30 cellular contexts compared by ENCODE assay signal in the genomic region with DNA sequence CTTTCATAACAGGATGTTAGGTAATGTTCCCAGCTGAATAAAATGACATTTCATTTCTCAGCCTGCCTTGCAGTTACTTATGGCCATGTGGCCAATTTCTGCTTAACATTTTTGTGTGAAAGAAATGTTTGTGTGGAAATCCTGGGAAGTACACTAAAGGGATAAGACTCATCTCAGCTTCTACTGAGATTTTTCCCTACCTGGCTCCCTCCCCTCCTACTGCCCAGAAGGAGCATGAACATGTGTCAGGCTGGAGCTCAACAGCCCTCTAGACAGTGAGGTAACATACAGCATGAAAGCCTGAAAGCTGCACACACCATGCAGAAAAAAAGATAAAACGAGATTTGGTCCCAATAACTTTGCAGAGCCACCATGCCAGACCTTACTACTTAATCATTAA.
"Had no signal": no experiment of that assay in that cellular context is flagged by ENCODE, and none has a peak within 500 bp of the region (broad histone marks: within the 10 kb centered on the region; RNA-seq: fewer than 3 reads in every experiment).

No MANE protein-coding gene starts in this region.

- H3K4me3 ChIP-seq: adrenal gland, ascending aorta, cardiac muscle cell had no signal

- H3K4me1 ChIP-seq: adrenal gland, ascending aorta had no signal

- H3K27ac ChIP-seq: adrenal gland, ascending aorta, cardiac muscle cell, VCaP had no signal

- H3K27me3 ChIP-seq: adrenal gland, ascending aorta, cardiac muscle cell had no signal

- H3K36me3 ChIP-seq: adrenal gland, ascending aorta, cardiac muscle cell had no signal

- DNase-seq: activated B cell treated with CpG ODN at 0.5 μM for 24 hours; activated CD4-positive, alpha-beta memory T cell treated with anti-CD3 and anti-CD28 coated beads for 36 hours; activated CD4-positive, alpha-beta T cell treated with anti-CD3 and anti-CD28 coated beads for 4 hours; activated CD4-positive, alpha-beta T cell treated with anti-CD3 and anti-CD28 coated beads, Interleukin-2, amount 10 ng/mL, durations not matched to agents 24 days and 14 days; activated CD4-positive, alpha-beta T cell treated with anti-CD3 and anti-CD28 coated beads, Interleukin-2, amount 50 U/mL, for 1 hour; activated CD4-positive, alpha-beta T cell treated with anti-CD3 and anti-CD28 coated beads, Interleukin-2, amount 50 U/mL, for 4 hours; activated CD4-positive, CD25-positive, alpha-beta regulatory T cell treated with anti-CD3 and anti-CD28 coated beads, Interleukin-2, amount 50 U/mL, for 72 hours; activated CD8-positive, alpha-beta memory T cell treated with anti-CD3 and anti-CD28 coated beads, Interleukin-2, amount 50 U/mL, for 4 hours; activated CD8-positive, alpha-beta T cell treated with anti-CD3 and anti-CD28 coated beads for 36 hours; activated effector memory CD4-positive, alpha-beta T cell treated with anti-CD3 and anti-CD28 coated beads, Interleukin-2, amount 50 U/mL, for 16 hours; activated gamma-delta T cell treated with Interleukin-2 at 50 U/mL for 16 hours; activated naive CD4-positive, alpha-beta T cell; activated naive CD4-positive, alpha-beta T cell treated with anti-CD3 and anti-CD28 coated beads for 36 hours; activated naive CD4-positive, alpha-beta T cell treated with anti-CD3 and anti-CD28 coated beads, Interleukin-2, amount 50 U/mL, for 16 hours; activated naive CD8-positive, alpha-beta T cell treated with anti-CD3 and anti-CD28 coated beads for 36 hours; activated T-cell treated with anti-CD3 and anti-CD28 coated beads for 4 hours; activated T-cell treated with anti-CD3 and anti-CD28 coated beads, Interleukin-2, amount 50 U/mL, for 1 hour; activated T-cell treated with anti-CD3 and anti-CD28 coated beads, Interleukin-2, amount 50 U/mL, for 4 hours; activated T-cell treated with anti-CD3 and anti-CD28 coated beads, Interleukin-2, amount 50 U/mL, for 72 hours; adrenal gland; amniotic stem cell; central memory CD4-positive, alpha-beta T cell; T-helper 1 cell; T-helper 2 cell; T-helper 9 cell had no signal

- H3K9me3 ChIP-seq: adrenal gland, ascending aorta had no signal

- ATAC-seq: activated CD8-positive, alpha-beta T cell treated with anti-CD3 and anti-CD28 coated beads for 36 hours; activated naive CD4-positive, alpha-beta T cell treated with anti-CD3 and anti-CD28 coated beads, Interleukin-2, amount 50 U/mL, for 72 hours; activated T-cell treated with anti-CD3 and anti-CD28 coated beads, Interleukin-2, amount 50 U/mL, for 4 hours; activated T-cell treated with anti-CD3 and anti-CD28 coated beads, Interleukin-2, amount 50 U/mL, for 72 hours; activated T-helper 17 cell treated with anti-CD3 and anti-CD28 coated beads, Interleukin-2, amount 50 U/mL, for 72 hours had no signal
